In genomic region chr11:13276852-13277718, GRCh38 we compare ENCODE assay signal across 8 cellular contexts. TPM values are rescaled to one million over a fixed set of nuclear protein-coding genes. Genes with fewer than 3 reads are reported as not detected.
DNase-seq lines count a peak whose midpoint lies in the region; ATAC-seq and TF ChIP-seq lines count a peak whose summit lies in the region.

No MANE protein-coding gene starts in this region.

- intact Hi-C loops in left ventricle myocardium inferior (cut with micrococcal nuclease) (no loop called here), posterior vena cava (cut with DNase I) (loop anchor here in 1 of 2 donors (10.0 kb wide), 1 partner anchor 58 kb away; no protein-coding TSS in a partner anchor), upper lobe of right lung (cut with DNase I) (no loop called here)

- H3K27ac ChIP-seq in left ventricle myocardium inferior (replicated peaks) (peak overlapping the region; percentile 91), upper lobe of right lung (peak overlapping the region; percentile 77)

- TF ChIP-seq CTCF in GM12864 (IDR thresholded peaks at IDR 0.05; ENCODE audit: low read depth, low read length, missing control alignments) (no peak), left ventricle myocardium inferior (IDR thresholded peaks at IDR 0.05; ENCODE audit: borderline replicate concordance) (no peak), upper lobe of right lung (IDR thresholded peaks at IDR 0.05) (no peak)

- no peaks in the 10 kb centered on the region for H3K9me3 ChIP-seq in left ventricle myocardium inferior (replicated peaks)
- no peaks in the 10 kb centered on the region for H3K9me3 ChIP-seq in upper lobe of right lung

- no peaks in the 10 kb centered on the region for H3K27me3 ChIP-seq in left ventricle myocardium inferior (ENCODE audit: low read depth)
- H3K27me3 ChIP-seq in upper lobe of right lung: no peaks in the 10 kb centered on the region

- H3K36me3 ChIP-seq in left ventricle myocardium inferior (no peaks in the 10 kb centered on the region), upper lobe of right lung (no peaks in the 10 kb centered on the region)

- DNase-seq in GM12864 (ENCODE audit: low read depth): peak; percentile 88
- peak; percentile 93 for DNase-seq in NCI-H1417 treated with DMSO at 0.1 percent for 48 hours (lab: John Stamatoyannopoulos, UW)
- peak; percentile 94 to 99 (median 97) for DNase-seq in T-helper 1 cell
- DNase-seq in amygdala (lab: John Stamatoyannopoulos, UW): peak; percentile 70 to 98 (median 95)
- peak; percentile 98 for DNase-seq in left ventricle myocardium inferior
- DNase-seq in posterior vena cava (ENCODE audit: low spot score): peak; percentile 99
- peak; percentile 99 for DNase-seq in upper lobe of right lung

- H3K4me1 ChIP-seq in left ventricle myocardium inferior (peaks cover 56% of the 10 kb centered on the region), upper lobe of right lung (peaks cover 21% of the 10 kb centered on the region)

- peak; percentile 90 for ATAC-seq in HG02678 (IDR thresholded peaks at IDR 0.05; ENCODE audit: unreplicated experiment)
- ATAC-seq in upper lobe of right lung: peak; percentile 96

- peak overlapping the region; percentile 89 for H3K4me3 ChIP-seq in GM12864 (ENCODE audit: low read depth, low read length)
- H3K4me3 ChIP-seq in left ventricle myocardium inferior: peak overlapping the region; percentile 100
- peak overlapping the region; percentile 100 for H3K4me3 ChIP-seq in upper lobe of right lung

RNA-seq across cellular contexts. Expression of gene BMAL1, which starts 0.5 kb away (rescaled TPM):
- total RNA-seq in left ventricle myocardium inferior (7.1 TPM), posterior vena cava (10 to 100 TPM; 17.6 to 28.4 TPM), upper lobe of right lung (18.8 TPM)

Comparison
In these comparisons a context has a peak if more than half of its experiments do, and no peak if none do; other contexts are left out.
1. Peak in every context shown above with its lines: DNase-seq, ATAC-seq, H3K4me3 ChIP-seq and H3K27ac ChIP-seq.